Comparison of ENCODE assay signal across 13 cellular contexts in the genomic region with DNA sequence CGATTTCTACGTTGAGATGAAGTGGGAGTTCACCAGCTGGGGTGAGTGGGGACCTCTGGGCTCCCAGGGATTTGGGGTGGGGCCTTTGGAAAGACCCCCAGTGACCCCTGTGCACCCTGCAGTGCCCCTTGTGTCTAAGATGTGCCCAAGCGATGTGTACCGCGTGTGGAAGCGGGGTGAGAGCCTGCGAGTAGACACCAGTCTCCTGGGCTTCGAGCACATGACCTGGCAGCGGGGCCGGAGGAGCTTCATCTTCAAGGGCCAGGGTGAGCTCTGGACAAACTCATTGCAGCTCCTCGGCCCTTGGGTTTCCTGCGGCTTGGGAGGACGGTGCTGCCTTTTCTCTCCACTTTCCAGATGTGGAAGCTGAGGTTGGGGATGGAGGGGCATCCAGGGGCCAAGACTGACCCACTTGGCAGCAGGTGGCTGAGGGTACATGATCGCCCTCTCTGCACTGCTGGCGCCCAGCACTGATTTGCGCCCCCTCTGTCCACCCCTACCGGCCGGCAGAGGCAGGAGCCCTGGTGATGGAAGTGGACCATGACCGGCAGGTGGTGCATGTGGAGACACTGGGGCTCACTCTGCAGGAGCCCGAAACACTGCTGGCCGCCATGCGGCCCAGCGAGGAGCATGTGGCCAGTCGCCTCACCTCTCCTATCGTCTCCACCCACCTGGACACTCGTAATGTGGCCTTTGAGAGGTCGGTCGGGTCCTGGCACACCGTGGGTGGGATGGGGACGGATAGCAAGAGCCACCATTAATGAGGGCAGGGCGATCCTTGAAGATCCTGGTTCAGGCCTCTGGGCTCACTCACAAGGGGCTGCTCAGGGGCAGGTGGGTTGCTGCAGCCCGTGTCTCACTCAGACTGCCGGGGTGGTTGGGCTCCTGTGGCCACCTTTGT. TPM values are rescaled to one million over a fixed set of nuclear protein-coding genes. Genes with fewer than 3 reads are reported as not detected.
DNase-seq lines count a peak whose midpoint lies in the region; ATAC-seq and TF ChIP-seq lines count a peak whose summit lies in the region.
"Had no signal": no experiment of that assay in that cellular context is flagged by ENCODE, and none has a peak within 500 bp of the region (broad histone marks: within the 10 kb centered on the region; RNA-seq: fewer than 3 reads in every experiment).

No MANE protein-coding gene starts in this region.

- no peak for TF ChIP-seq CTCF in RWPE2 (IDR thresholded peaks at IDR 0.05; ENCODE audit: poor library complexity, severe bottlenecking)

- H3K4me1 ChIP-seq in CD4-positive, alpha-beta memory T cell (ENCODE audit: insufficient read depth, low read length), result peaks cover 64% of the 10 kb centered on the region
- H3K4me1 ChIP-seq in RWPE2 (ENCODE audit: insufficient read depth, poor library complexity, severe bottlenecking), result peaks cover 14% of the 10 kb centered on the region

- peak overlapping the region; percentile 26 to 94 (median 60) for H3K4me3 Mint-ChIP-seq in CD4-positive, alpha-beta memory T cell

- H3K27me3 ChIP-seq in CD4-positive, alpha-beta memory T cell (ENCODE audit: insufficient read depth, low read length), result no peaks in the 10 kb centered on the region
- no peaks in the 10 kb centered on the region for H3K27me3 ChIP-seq in RWPE2 (ENCODE audit: insufficient read depth, poor library complexity, severe bottlenecking)
- H3K27me3 ChIP-seq: body of pancreas had no signal

- ATAC-seq in RWPE2 (ENCODE audit: low read depth) (no peak), left cardiac atrium (no peak), HG03108 (IDR thresholded peaks at IDR 0.05; ENCODE audit: unreplicated experiment) (no peak), GM21825 (IDR thresholded peaks at IDR 0.05; ENCODE audit: unreplicated experiment) (no peak)
- ATAC-seq: body of pancreas; stimulated activated naive CD8-positive, alpha-beta T cell treated with anti-CD3 and anti-CD28 coated beads, Interleukin-15, Interleukin-2, amounts not matched to agents 100 U/mL and 50 U/mL, for 24 hours; WTC11 had no signal

- H3K9me3 Mint-ChIP-seq in CD4-positive, alpha-beta memory T cell, result peaks cover 0 to 15% (median 8%) of the 10 kb centered on the region in 8 donors

- H3K4me3 ChIP-seq in CD4-positive, alpha-beta memory T cell (ENCODE audit: low read length in 2 of 2), result no peak overlapping the region
- no peak overlapping the region for H3K4me3 ChIP-seq in RWPE2 (ENCODE audit: severe bottlenecking)
- H3K4me3 ChIP-seq: body of pancreas had no signal

- H3K36me3 Mint-ChIP-seq in CD4-positive, alpha-beta memory T cell, result peaks cover 35 to 59% of the 10 kb centered on the region in 2 donors

- H3K36me3 ChIP-seq in CD4-positive, alpha-beta memory T cell (ENCODE audit: insufficient read depth, low read length), result peaks cover 22% of the 10 kb centered on the region
- peaks cover 62% of the 10 kb centered on the region for H3K36me3 ChIP-seq in RWPE2 (ENCODE audit: low read depth)

- DNase-seq in CD4-positive, alpha-beta memory T cell, result peak in 1 of 5 donors; percentile 28
- DNase-seq in RWPE2 (ENCODE audit: low spot score) (no peak), left cardiac atrium (peak; percentile 24), posterior vena cava (ENCODE audit: low spot score) (peak; percentile 77), NCI-H1417 treated with DMSO at 0.1 percent for 48 hours (lab: John Stamatoyannopoulos, UW) (no peak)
- DNase-seq: activated T-cell treated with anti-CD3 and anti-CD28 coated beads, Interleukin-2, amount 50 U/mL, for 48 hours; body of pancreas; foreskin melanocyte; stimulated activated naive CD8-positive, alpha-beta T cell treated with anti-CD3 and anti-CD28 coated beads, Interleukin-15, Interleukin-2, amounts not matched to agents 100 U/mL and 50 U/mL, for 24 hours had no signal

- peaks cover 35 to 69% (median 50%) of the 10 kb centered on the region in 4 donors for H3K4me1 Mint-ChIP-seq in CD4-positive, alpha-beta memory T cell

- H3K27ac ChIP-seq in CD4-positive, alpha-beta memory T cell (ENCODE audit: low read depth, low read length), result peak overlapping the region; percentile 88
- peak overlapping the region; percentile 28 for H3K27ac ChIP-seq in RWPE2 (ENCODE audit: poor library complexity, severe bottlenecking)
- H3K27ac ChIP-seq: body of pancreas, C4-2B had no signal

- CTCF ChIA-PET in CD4-positive, alpha-beta memory T cell (lab: Charles Lee; ENCODE audit: partially characterized antibody), result interaction anchor here (0.8 to 5.1 kb wide), 5 partner anchors 11 to 30 kb away, joined by 3 to 25 read pairs (median 4); a partner anchor contains a TSS

- no peaks in the 10 kb centered on the region for H3K9me3 ChIP-seq in CD4-positive, alpha-beta memory T cell (ENCODE audit: control insufficient read depth in 1 of 2, low read length in 2 of 2)
- H3K9me3 ChIP-seq in RWPE2 (ENCODE audit: severe bottlenecking), result peaks cover 13% of the 10 kb centered on the region
- H3K9me3 ChIP-seq: body of pancreas had no signal

- POLR2A ChIA-PET in CD4-positive, alpha-beta memory T cell (lab: Charles Lee; ENCODE audit: partially characterized antibody), result interaction anchor here (8.7 to 21.8 kb wide), 3 partner anchors 11 to 24 kb away, joined by 184 to 1163 read pairs (median 196); a partner anchor contains a TSS

- H3K27ac Mint-ChIP-seq in CD4-positive, alpha-beta memory T cell, result peak overlapping the region in 6 of 7 donors; percentile 31 to 90 (median 80)
- H3K27ac Mint-ChIP-seq: WTC11 had no signal

- H3K27me3 Mint-ChIP-seq in CD4-positive, alpha-beta memory T cell, result no peaks in the 10 kb centered on the region

- intact Hi-C loops in CD4-positive, alpha-beta memory T cell (cut with micrococcal nuclease), result no loop called here
- intact Hi-C loops in left cardiac atrium (cut with DNase I), result no loop called here
- intact Hi-C loops in posterior vena cava (cut with DNase I), result no loop called here

RNA-seq across cellular contexts. Expression of a gene that starts 2.6 kb away (rescaled TPM):
- total RNA-seq in CD4-positive, alpha-beta memory T cell, result 100 to 1,000 TPM; 244 to 247 TPM
- polyA plus RNA-seq in CD4-positive, alpha-beta memory T cell, result 10 to 100 TPM; 12.0 to 31.3 TPM
- total RNA-seq in left cardiac atrium (10 to 100 TPM; 22.1 to 22.6 TPM), posterior vena cava (10 to 100 TPM; 40.7 to 42.8 TPM)

RNA-seq across cellular contexts. Expression of a gene that starts 11.6 kb away (rescaled TPM):
- 10 to 100 TPM; 22.5 to 26.3 TPM for total RNA-seq in CD4-positive, alpha-beta memory T cell
- polyA plus RNA-seq in CD4-positive, alpha-beta memory T cell, result 1 to 10 TPM in 1 of 2 donors, under 1 TPM in 1; 0.79 to 6.5 TPM
- total RNA-seq in left cardiac atrium (10 to 100 TPM; 18.1 to 22.2 TPM), posterior vena cava (10 to 100 TPM; 23.5 to 26.2 TPM)

RNA-seq across cellular contexts. Expression of a gene that starts 25.5 kb away (rescaled TPM):
- total RNA-seq in CD4-positive, alpha-beta memory T cell, result 100 to 1,000 TPM; 299 to 310 TPM
- 10 to 100 TPM; 12.8 to 63.7 TPM for polyA plus RNA-seq in CD4-positive, alpha-beta memory T cell
- 10 to 100 TPM; 51.6 to 52.6 TPM for total RNA-seq in left cardiac atrium
- 10 to 100 TPM; 50.4 to 58.2 TPM for total RNA-seq in posterior vena cava

Comparison
In these comparisons a context has a peak if more than half of its experiments do, and no peak if none do; other contexts are left out.
1. DNase-seq: peak in left cardiac atrium (single experiment) and posterior vena cava (single experiment); none in RWPE2 (single experiment) and NCI-H1417 treated with DMSO at 0.1 percent for 48 hours (single experiment).
2. RNA of a gene that starts 2.6 kb away (total RNA-seq): 244 to 247 TPM in CD4-positive, alpha-beta memory T cell; 40.7 to 42.8 TPM in posterior vena cava and 22.1 to 22.6 TPM in left cardiac atrium; every median in the first group is over 4 times any median in the second.
3. RNA of a gene that starts 25.5 kb away (total RNA-seq): 299 to 310 TPM in CD4-positive, alpha-beta memory T cell; 50.4 to 58.2 TPM in posterior vena cava and 51.6 to 52.6 TPM in left cardiac atrium; every median in the first group is over 4 times any median in the second.